Comparison of ENCODE assay signal across 12 cellular contexts in genomic region chr9:33814816-33815215, GRCh38. TPM values are rescaled to one million over a fixed set of nuclear protein-coding genes. Genes with fewer than 3 reads are reported as not detected.
DNase-seq lines count a peak whose midpoint lies in the region; ATAC-seq and TF ChIP-seq lines count a peak whose summit lies in the region.
"Had no signal": no experiment of that assay in that cellular context is flagged by ENCODE, and none has a peak within 500 bp of the region (broad histone marks: within the 10 kb centered on the region; RNA-seq: fewer than 3 reads in every experiment).

No MANE protein-coding gene starts in this region.

- H3K4me1 ChIP-seq in CD8-positive, alpha-beta memory T cell (ENCODE audit: insufficient read depth, low read length) = peaks cover 21% of the 10 kb centered on the region
- H3K4me1 ChIP-seq in psoas muscle = peaks cover 30% of the 10 kb centered on the region

- no peak overlapping the region for H3K4me3 ChIP-seq in CD8-positive, alpha-beta memory T cell (ENCODE audit: low read length)
- no peak overlapping the region for H3K4me3 ChIP-seq in psoas muscle
- no peak overlapping the region for H3K4me3 ChIP-seq in lower leg skin (ENCODE audit: low read depth, poor library complexity, severe bottlenecking)
- H3K4me3 ChIP-seq: thoracic aorta had no signal

- H3K27me3 Mint-ChIP-seq in CD8-positive, alpha-beta memory T cell = peaks cover 1 to 4% of the 10 kb centered on the region in 2 donors

- intact Hi-C loops in psoas muscle (cut with DNase I) = loop anchor here in 1 of 2 donors (10.0 kb wide), 1 partner anchor 260 kb away; no protein-coding TSS in a partner anchor
- intact Hi-C loops in lower leg skin (cut with DNase I; ENCODE audit: low total_unique reads) = loop anchor here (5.0 kb wide), 1 partner anchor 37 kb away; no protein-coding TSS in a partner anchor

- H3K36me3 ChIP-seq in CD8-positive, alpha-beta memory T cell (ENCODE audit: insufficient read depth, low read length) = no peaks in the 10 kb centered on the region
- no peaks in the 10 kb centered on the region for H3K36me3 ChIP-seq in psoas muscle (ENCODE audit: insufficient read depth in 1 of 2, low read depth in 1 of 2)
- H3K36me3 ChIP-seq: thoracic aorta had no signal

- H3K27ac ChIP-seq in CD8-positive, alpha-beta memory T cell (ENCODE audit: low read depth, low read length) = no peak overlapping the region
- H3K27ac ChIP-seq in cingulate gyrus (ENCODE audit: low read depth, low read length) = peak overlapping the region; percentile 96
- H3K27ac ChIP-seq in psoas muscle = peak overlapping the region; percentile 98

- no peaks in the 10 kb centered on the region for H3K9me3 Mint-ChIP-seq in CD8-positive, alpha-beta memory T cell

- H3K4me3 Mint-ChIP-seq in CD8-positive, alpha-beta memory T cell = peak overlapping the region in 6 of 7 donors; percentile 2 to 86 (median 40)

- H3K36me3 Mint-ChIP-seq in CD8-positive, alpha-beta memory T cell = peaks cover 0 to 6% (median 0%) of the 10 kb centered on the region in 3 donors

- no peaks in the 10 kb centered on the region for H3K27me3 ChIP-seq in CD8-positive, alpha-beta memory T cell (ENCODE audit: insufficient read depth, low read length, poor library complexity, severe bottlenecking)
- H3K27me3 ChIP-seq in psoas muscle (ENCODE audit: insufficient read depth in 3 of 3, low read length in 2 of 3) = no peaks in the 10 kb centered on the region

- no peak for TF ChIP-seq POLR2A in lower leg skin (IDR thresholded peaks at IDR 0.05)

- ATAC-seq in psoas muscle (no peak), GM19324 (IDR thresholded peaks at IDR 0.05; ENCODE audit: low FRiP score, unreplicated experiment) (no peak), HG02610 (IDR thresholded peaks at IDR 0.05; ENCODE audit: unreplicated experiment) (no peak)

- 75 to 89% (median 80%) methylated on average over 1 of the region's 1 CpG for WGBS in psoas muscle, 3 donors
- WGBS in lower leg skin, 2 donors = 71 to 77% methylated on average over 1 of the region's 1 CpG

- DNase-seq in CD8-positive, alpha-beta memory T cell = no peak
- peak; percentile 9 for DNase-seq in MV-4-11 (lab: John Stamatoyannopoulos, UW)
- no peak for DNase-seq in psoas muscle
- no peak for DNase-seq in cerebellar cortex (ENCODE audit: low spot score)
- no peak for DNase-seq in lower leg skin (ENCODE audit: low spot score in 2 of 2)
- DNase-seq: activated CD4-positive, alpha-beta T cell treated with anti-CD3 and anti-CD28 coated beads for 4 hours; NCI-H510A treated with DMSO at 0.1 percent for 48 hours had no signal

- H3K9me3 ChIP-seq in CD8-positive, alpha-beta memory T cell (ENCODE audit: low read length) = no peaks in the 10 kb centered on the region
- H3K9me3 ChIP-seq in psoas muscle = no peaks in the 10 kb centered on the region
- H3K9me3 ChIP-seq: thoracic aorta had no signal

- peak overlapping the region in 7 of 8 donors; percentile 45 to 98 (median 84) for H3K27ac Mint-ChIP-seq in CD8-positive, alpha-beta memory T cell

- peaks cover 27 to 41% (median 39%) of the 10 kb centered on the region in 3 donors for H3K4me1 Mint-ChIP-seq in CD8-positive, alpha-beta memory T cell

- POLR2A ChIA-PET in CD8-positive, alpha-beta memory T cell (lab: Charles Lee) = no interaction called here

- CTCF ChIA-PET in CD8-positive, alpha-beta memory T cell (lab: Charles Lee) = interaction anchor here (1.7 to 4.1 kb wide), 6 partner anchors 19 to 110 kb away, joined by 4 to 49 read pairs (median 12); partner anchors contain the start of gene PRSS3

- TF ChIP-seq CTCF in psoas muscle (IDR thresholded peaks at IDR 0.05) = no peak
- no peak for TF ChIP-seq CTCF in lower leg skin (IDR thresholded peaks at IDR 0.05)

RNA-seq across cellular contexts. Expression of gene UBE2R2, which starts 2.1 kb away (rescaled TPM):
- 10 to 100 TPM; 28.8 to 30.3 TPM for total RNA-seq in CD8-positive, alpha-beta memory T cell
- polyA plus RNA-seq in CD8-positive, alpha-beta memory T cell = 18.0 TPM
- total RNA-seq in psoas muscle = 10 to 100 TPM; 48.0 to 62.9 (median 52.2) TPM
- 10 to 100 TPM; 20.3 to 52.3 (median 37.5) TPM for polyA plus RNA-seq in psoas muscle
- 10 to 100 TPM; 30.4 to 39.9 (median 36.5) TPM for total RNA-seq in lower leg skin

RNA-seq across cellular contexts. Expression of gene PRSS3, which starts 19.5 kb away (rescaled TPM):
- total RNA-seq in CD8-positive, alpha-beta memory T cell = under 1 TPM; 0.72 to 0.84 TPM
- not detected for polyA plus RNA-seq in CD8-positive, alpha-beta memory T cell
- total RNA-seq in psoas muscle = under 1 TPM in 1 of 4 donors, not detected in 3; 0.30 TPM
- polyA plus RNA-seq in psoas muscle = under 1 TPM in 1 of 3 donors, not detected in 2; 0.05 TPM
- total RNA-seq in lower leg skin = 10 to 100 TPM; 37.1 to 84.0 (median 52.1) TPM
- total RNA-seq: cardiac septum had no signal

Comparison
In these comparisons a context has a peak if more than half of its experiments do, and no peak if none do; other contexts are left out.
1. RNA of gene PRSS3, which starts 19.5 kb away (total RNA-seq): 37.1 to 84.0 TPM in lower leg skin; 0.72 to 0.84 TPM in CD8-positive, alpha-beta memory T cell and 0.30 TPM in psoas muscle; every median in the first group is over 10 times any median in the second.